In the genomic region with DNA sequence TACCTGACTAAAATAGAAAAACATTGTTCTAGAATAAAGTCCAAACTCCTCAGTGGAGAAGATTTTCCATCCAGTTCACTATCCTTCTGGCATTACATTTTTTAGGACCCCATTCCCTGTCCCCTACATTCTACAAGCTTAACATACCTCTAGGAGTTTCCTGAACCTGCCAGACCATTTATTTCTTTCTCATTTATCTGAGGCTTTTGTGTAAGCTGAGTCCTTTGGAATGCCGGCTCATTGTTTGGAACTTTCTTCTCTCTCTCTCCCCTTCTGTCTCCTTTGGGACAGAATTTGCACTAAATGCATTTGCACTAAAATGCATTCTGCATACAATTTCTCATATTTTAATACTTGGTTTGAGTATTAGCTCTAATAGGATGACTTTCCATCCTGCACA, we compare ENCODE assay signal across 29 cellular contexts.
"Had no signal": no experiment of that assay in that cellular context is flagged by ENCODE, and none has a peak within 500 bp of the region (broad histone marks: within the 10 kb centered on the region; RNA-seq: fewer than 3 reads in every experiment).

No MANE protein-coding gene starts in this region.

- H3K4me3 ChIP-seq: left ventricle myocardium inferior, pancreas, prostate gland, skin epidermis, stomach, testis, thyroid gland, transverse colon, upper lobe of left lung, vagina had no signal

- H3K36me3 ChIP-seq: left ventricle myocardium inferior, pancreas, prostate gland, stomach, thyroid gland, transverse colon, upper lobe of left lung, vagina had no signal

- H3K36me3 Mint-ChIP-seq: mesothelial cell of epicardium; naive B cell; natural killer cell; stimulated activated naive B cell treated with anti-CD40 and anti-IgM and Interleukin-4, amounts not matched to agents 10 μg/mL and 1 μg/mL and 100 μg/mL, for 72 hours had no signal

- H3K4me1 Mint-ChIP-seq: naive B cell; natural killer cell; stimulated activated naive B cell treated with anti-CD40 and anti-IgM and Interleukin-4, amounts not matched to agents 10 μg/mL and 1 μg/mL and 100 μg/mL, for 72 hours had no signal

- H3K27me3 ChIP-seq: pancreas, stomach, testis, thyroid gland, transverse colon, upper lobe of left lung, vagina had no signal

- ATAC-seq: natural killer cell; pancreas; right cardiac atrium; sciatic nerve; stimulated activated naive B cell treated with anti-CD40 and anti-IgM and Interleukin-4, amounts not matched to agents 10 μg/mL and 1 μg/mL and 100 μg/mL, for 72 hours; stimulated activated naive CD8-positive, alpha-beta T cell treated with anti-CD3 and anti-CD28 coated beads, Interleukin-15, Interleukin-2, amounts not matched to agents 100 U/mL and 50 U/mL, for 24 hours had no signal

- DNase-seq: hippocampal formation; islet precursor cell; left ventricle myocardium inferior; mammary epithelial cell; mesenchymal stem cell; naive B cell; natural killer cell; nephron progenitor cell; nucleus accumbens; pancreas; posterior cingulate gyrus; retina; right cardiac atrium; stimulated activated CD4-positive, alpha-beta T cell treated with anti-CD3 and anti-CD28 coated beads, Interleukin-12 subunit alpha, Interleukin-12 subunit beta, amount 100 ng/mL, for 4 hours; stimulated activated CD4-positive, alpha-beta T cell treated with anti-CD3 and anti-CD28 coated beads, Interleukin-15, amount 100 ng/mL, for 24 hours; stimulated activated CD4-positive, alpha-beta T cell treated with anti-CD3 and anti-CD28 coated beads, Interleukin-2, amount 100 ng/mL, for 24 hours; stimulated activated CD4-positive, alpha-beta T cell treated with anti-CD3 and anti-CD28 coated beads, Interleukin-4, amount 100 ng/mL, for 1 hour; stimulated activated naive B cell treated with anti-CD40 and anti-IgM and Interleukin-4, amounts not matched to agents 10 μg/mL and 1 μg/mL and 100 μg/mL, for 72 hours; stimulated activated naive CD8-positive, alpha-beta T cell treated with anti-CD3 and anti-CD28 coated beads, Interleukin-15, Interleukin-2, amounts not matched to agents 100 U/mL and 50 U/mL, for 24 hours; stomach; testis; thyroid gland; transverse colon; upper lobe of left lung had no signal

- H3K27ac ChIP-seq: left ventricle myocardium inferior, pancreas, prostate gland, skin epidermis, stomach, testis, thyroid gland, transverse colon, upper lobe of left lung, vagina had no signal

- H3K4me3 Mint-ChIP-seq: mesothelial cell of epicardium; naive B cell; natural killer cell; nephron progenitor cell; stimulated activated naive B cell treated with anti-CD40 and anti-IgM and Interleukin-4, amounts not matched to agents 10 μg/mL and 1 μg/mL and 100 μg/mL, for 72 hours had no signal

- H3K9me3 ChIP-seq: pancreas, prostate gland, testis, thyroid gland, transverse colon, upper lobe of left lung, vagina had no signal

- H3K4me1 ChIP-seq: left ventricle myocardium inferior, pancreas, prostate gland, stomach, testis, thyroid gland, upper lobe of left lung, vagina had no signal

- H3K27ac Mint-ChIP-seq: mesothelial cell of epicardium; naive B cell; natural killer cell; nephron progenitor cell; stimulated activated naive B cell treated with anti-CD40 and anti-IgM and Interleukin-4, amounts not matched to agents 10 μg/mL and 1 μg/mL and 100 μg/mL, for 72 hours had no signal
